20 cellular contexts compared by ENCODE assay signal in genomic region chr15:55389276-55389631, GRCh38. TPM values are rescaled to one million over a fixed set of nuclear protein-coding genes. Genes with fewer than 3 reads are reported as not detected.
A peak's percentile ranks its signal among the peaks of the same experiment; 100 is the strongest.
DNase-seq lines count a peak whose midpoint lies in the region; ATAC-seq and TF ChIP-seq lines count a peak whose summit lies in the region.
"Had no signal": no experiment of that assay in that cellular context is flagged by ENCODE, and none has a peak within 500 bp of the region (broad histone marks: within the 10 kb centered on the region; RNA-seq: fewer than 3 reads in every experiment).

No MANE protein-coding gene starts in this region.

- H3K4me1 Mint-ChIP-seq in osteocyte (ENCODE audit: unreplicated experiment) (peaks cover 11% of the 10 kb centered on the region), glutamatergic neuron (ENCODE audit: low read depth, unreplicated experiment) (no peaks in the 10 kb centered on the region)
- H3K4me1 Mint-ChIP-seq in activated CD8-positive, alpha-beta T cell treated with anti-CD3 and anti-CD28 coated beads for 36 hours (ENCODE audit: low read depth), result peaks cover 10% of the 10 kb centered on the region
- H3K4me1 Mint-ChIP-seq: nephron had no signal

- H3K27ac Mint-ChIP-seq in osteocyte (ENCODE audit: unreplicated experiment) (peak overlapping the region; percentile 41), glutamatergic neuron (ENCODE audit: unreplicated experiment) (no peak overlapping the region)
- H3K27ac Mint-ChIP-seq in activated CD8-positive, alpha-beta T cell treated with anti-CD3 and anti-CD28 coated beads for 36 hours, result no peak overlapping the region
- H3K27ac Mint-ChIP-seq: endodermal cell, nephron had no signal

- H3K4me3 Mint-ChIP-seq in osteocyte (ENCODE audit: unreplicated experiment), result no peak overlapping the region
- no peak overlapping the region for H3K4me3 Mint-ChIP-seq in glutamatergic neuron (ENCODE audit: unreplicated experiment)
- H3K4me3 Mint-ChIP-seq in activated CD8-positive, alpha-beta T cell treated with anti-CD3 and anti-CD28 coated beads for 36 hours, result no peak overlapping the region
- H3K4me3 Mint-ChIP-seq: CD14-positive monocyte, endodermal cell, nephron had no signal

- peaks cover 23% of the 10 kb centered on the region for H3K36me3 Mint-ChIP-seq in osteocyte (ENCODE audit: unreplicated experiment)
- H3K36me3 Mint-ChIP-seq in glutamatergic neuron (ENCODE audit: unreplicated experiment), result no peaks in the 10 kb centered on the region
- peaks cover 4% of the 10 kb centered on the region for H3K36me3 Mint-ChIP-seq in activated CD8-positive, alpha-beta T cell treated with anti-CD3 and anti-CD28 coated beads for 36 hours (ENCODE audit: low read depth)

- peak overlapping the region; percentile 50; the same call in 1 of the 2 replicates for H3K4me3 ChIP-seq in PC-3 (ENCODE audit: low read length)
- no peak overlapping the region for H3K4me3 ChIP-seq in Peyer's patch
- H3K4me3 ChIP-seq: cardiac muscle cell, left lung, right lobe of liver had no signal

- TF ChIP-seq CTCF in PC-3 (conservative IDR thresholded peaks at IDR 0.05; ENCODE audit: low read depth, low read length) (no peak), osteocyte (IDR thresholded peaks at IDR 0.05) (no peak), glutamatergic neuron (IDR thresholded peaks at IDR 0.05; ENCODE audit: partially characterized antibody, unreplicated experiment) (no peak), Peyer's patch (IDR thresholded peaks at IDR 0.05) (no peak)
- TF ChIP-seq CTCF in activated CD8-positive, alpha-beta T cell treated with anti-CD3 and anti-CD28 coated beads for 36 hours (IDR thresholded peaks at IDR 0.05), result no peak

- H3K9me3 ChIP-seq in PC-3 (ENCODE audit: low read length) (no peaks in the 10 kb centered on the region), Peyer's patch (no peaks in the 10 kb centered on the region)
- H3K9me3 ChIP-seq: left lung, right lobe of liver had no signal

- H3K9me2 ChIP-seq in PC-3 (replicated peaks; ENCODE audit: low read length), result no peaks in the 10 kb centered on the region

- CTCF ChIA-PET in PC-3 (lab: Charles Lee), result interaction anchor here (0.6 kb wide), 1 partner anchor 175 kb away, joined by 3 read pairs; no protein-coding TSS in a partner anchor
- CTCF ChIA-PET in activated CD8-positive, alpha-beta T cell treated with anti-CD3 and anti-CD28 coated beads for 36 hours (lab: Charles Lee), result interaction anchor here (1.1 kb wide), 1 partner anchor 9 kb away, joined by 3 read pairs; no protein-coding TSS in a partner anchor

- BruUV-seq in PC-3 (replicated peaks; lab: Mats Ljungman, UMichigan), result no TSS peak

- peaks cover 18% of the 10 kb centered on the region for H3K4me1 ChIP-seq in PC-3 (ENCODE audit: insufficient read depth, low read length)
- H3K4me1 ChIP-seq in Peyer's patch, result no peaks in the 10 kb centered on the region
- H3K4me1 ChIP-seq: right lobe of liver had no signal

- H4K20me1 ChIP-seq in PC-3 (ENCODE audit: low read length), result no peaks in the 10 kb centered on the region

- H3F3A ChIP-seq in PC-3 (ENCODE audit: low read length, unreplicated experiment), result peaks cover 3% of the 10 kb centered on the region

- H3K9ac ChIP-seq in PC-3 (ENCODE audit: low read length), result peak overlapping the region; percentile 40

- ATAC-seq in PC-3, result peak; percentile 96
- ATAC-seq in activated CD8-positive, alpha-beta T cell treated with anti-CD3 and anti-CD28 coated beads for 36 hours, result no peak
- ATAC-seq: left lung had no signal

- POLR2A ChIA-PET in PC-3 (lab: Charles Lee; ENCODE audit: unreplicated experiment), result no interaction called here
- POLR2A ChIA-PET in activated CD8-positive, alpha-beta T cell treated with anti-CD3 and anti-CD28 coated beads for 36 hours (lab: Charles Lee), result no interaction called here

- H3K79me2 ChIP-seq in PC-3 (ENCODE audit: low read length), result no peaks in the 10 kb centered on the region

- no peaks in the 10 kb centered on the region for H3K27me3 Mint-ChIP-seq in osteocyte (ENCODE audit: unreplicated experiment)
- H3K27me3 Mint-ChIP-seq in glutamatergic neuron (ENCODE audit: unreplicated experiment), result no peaks in the 10 kb centered on the region
- H3K27me3 Mint-ChIP-seq in activated CD8-positive, alpha-beta T cell treated with anti-CD3 and anti-CD28 coated beads for 36 hours, result no peaks in the 10 kb centered on the region

- peak overlapping the region; percentile 25; the same call in 1 of the 2 replicates for H2AFZ ChIP-seq in PC-3 (ENCODE audit: low read length)

- DNase-seq in GM03348 (ENCODE audit: low spot score) (peak; percentile 7), PC-3 (peak; percentile 80), dermis blood vessel endothelial cell (peak; percentile 13), osteocyte (ENCODE audit: extremely low spot score, unreplicated experiment) (no peak), glutamatergic neuron (no peak), cardiac septum (ENCODE audit: low spot score) (no peak), Peyer's patch (no peak)
- DNase-seq in activated CD8-positive, alpha-beta T cell treated with anti-CD3 and anti-CD28 coated beads for 36 hours, result no peak
- DNase-seq: activated CD4-positive, alpha-beta T cell treated with anti-CD3 and anti-CD28 coated beads, Interleukin-2, amount 50 U/mL, for 1 hour; endodermal cell; GDM1; Karpas-422; left lung; NCI-H187; NCI-H69; right lobe of liver; stimulated activated naive CD4-positive, alpha-beta T cell had no signal

- H3K27me3 ChIP-seq in PC-3 (ENCODE audit: low read length), result no peaks in the 10 kb centered on the region
- no peaks in the 10 kb centered on the region for H3K27me3 ChIP-seq in Peyer's patch
- H3K27me3 ChIP-seq: cardiac muscle cell, left lung, right lobe of liver had no signal

- intact Hi-C loops in PC-3 (cut with micrococcal nuclease) (loop anchor here (1.0 kb wide), 1 partner anchor 19 kb away; the partner anchor contains the start of genes CCPG1 and PIERCE2), cardiac septum (cut with DNase I) (no loop called here)
- intact Hi-C loops in activated CD8-positive, alpha-beta T cell treated with anti-CD3 and anti-CD28 coated beads for 36 hours (cut with micrococcal nuclease), result no loop called here

- H3K36me3 ChIP-seq in PC-3 (ENCODE audit: low read depth, low read length) (no peaks in the 10 kb centered on the region), Peyer's patch (peaks cover 0 to 36% (median 0%) of the 10 kb centered on the region in 3 donors)

- peak overlapping the region; percentile 82 for H3K27ac ChIP-seq in PC-3 (ENCODE audit: low read length)
- H3K27ac ChIP-seq in Peyer's patch, result no peak overlapping the region
- H3K27ac ChIP-seq: cardiac muscle cell, right lobe of liver had no signal

- H3K9me3 Mint-ChIP-seq in osteocyte (ENCODE audit: unreplicated experiment), result no peaks in the 10 kb centered on the region
- H3K9me3 Mint-ChIP-seq in glutamatergic neuron (ENCODE audit: unreplicated experiment), result no peaks in the 10 kb centered on the region
- H3K9me3 Mint-ChIP-seq in activated CD8-positive, alpha-beta T cell treated with anti-CD3 and anti-CD28 coated beads for 36 hours, result no peaks in the 10 kb centered on the region
- H3K9me3 Mint-ChIP-seq: endodermal cell, nephron had no signal

- peak overlapping the region; percentile 75 for H3K4me2 ChIP-seq in PC-3 (ENCODE audit: low read length)

- no peak for TF ChIP-seq POLR2A in Peyer's patch (IDR thresholded peaks at IDR 0.05)

RNA-seq across cellular contexts. Expression of gene CCPG1, which starts 18.9 kb away (rescaled TPM):
- 7.5 and 7.8 TPM in 2 replicates for total RNA-seq in PC-3 (2014; rRNA removed)
- 70.5 and 84.7 TPM in 2 replicates for total RNA-seq in dermis blood vessel endothelial cell
- 150 and 174 TPM in 2 replicates for total RNA-seq in osteocyte
- 30.8 TPM for total RNA-seq in glutamatergic neuron (ENCODE audit: unreplicated experiment)
- total RNA-seq in cardiac septum, result 83.3 TPM
- 10 to 100 TPM; 24.8 to 36.3 (median 29.5) TPM for total RNA-seq in Peyer's patch
- 10 to 100 TPM; 11.0 to 11.1 TPM for total RNA-seq in activated CD8-positive, alpha-beta T cell treated with anti-CD3 and anti-CD28 coated beads for 36 hours

RNA-seq across cellular contexts. Expression of gene PIERCE2, which starts 19.0 kb away (rescaled TPM):
- total RNA-seq in PC-3 (2014; rRNA removed), result 0.63 and 3.1 TPM in 2 replicates
- 0.79 and 0.85 TPM in 2 replicates for total RNA-seq in dermis blood vessel endothelial cell
- 3.0 TPM in 2 replicates for total RNA-seq in osteocyte
- 1.9 TPM for total RNA-seq in glutamatergic neuron (ENCODE audit: unreplicated experiment)
- 3.2 TPM for total RNA-seq in cardiac septum
- total RNA-seq in Peyer's patch, result not detected
- total RNA-seq in activated CD8-positive, alpha-beta T cell treated with anti-CD3 and anti-CD28 coated beads for 36 hours, result not detected

Comparison
In these comparisons a context has a peak if more than half of its experiments do, and no peak if none do; other contexts are left out.
1. DNase-seq: peak in GM03348 (single experiment), PC-3 (single experiment) and dermis blood vessel endothelial cell (single experiment); none in osteocyte (single experiment), glutamatergic neuron (single experiment), cardiac septum (single experiment), Peyer's patch (0 of 3) and activated CD8-positive, alpha-beta T cell treated with anti-CD3 and anti-CD28 coated beads for 36 hours (single experiment).